27 cellular contexts compared by ENCODE assay signal in the genomic region with DNA sequence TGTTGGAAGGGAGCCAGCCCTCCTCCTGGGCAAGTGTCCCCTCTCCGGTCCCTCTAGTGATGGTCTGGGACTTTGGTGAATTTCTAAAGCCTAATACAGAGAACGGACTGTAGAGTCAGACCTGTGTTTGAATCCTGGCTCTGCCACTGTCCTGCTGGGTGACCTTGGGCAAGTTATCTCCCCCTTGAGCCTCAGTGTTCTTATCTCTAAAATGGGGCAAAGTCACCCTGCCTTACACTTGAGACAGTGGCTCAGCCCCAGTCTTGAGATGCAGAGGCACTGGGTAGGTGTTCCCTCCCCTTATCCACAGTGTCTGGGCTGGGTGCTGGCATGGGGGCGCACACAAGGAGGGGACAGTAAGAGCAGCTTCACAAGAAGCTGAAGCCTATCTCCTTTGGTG.
"Had no signal": no experiment of that assay in that cellular context is flagged by ENCODE, and none has a peak within 500 bp of the region (broad histone marks: within the 10 kb centered on the region; RNA-seq: fewer than 3 reads in every experiment).

No MANE protein-coding gene starts in this region.

- H3K4me1 ChIP-seq: colonic mucosa, gastrocnemius medialis, left lung, lower lobe of right lung had no signal

- ATAC-seq: effector memory CD8-positive, alpha-beta T cell; esophagus mucosa; gastrocnemius medialis; heart right ventricle; left cardiac atrium; left lung; left ventricle myocardium superior; lower lobe of right lung; mucosa of descending colon had no signal

- H3K36me3 ChIP-seq: colonic mucosa, esophagus squamous epithelium, gastrocnemius medialis, left lung, lower lobe of right lung had no signal

- H3K27me3 ChIP-seq: colonic mucosa, esophagus squamous epithelium, gastrocnemius medialis, heart right ventricle, left lung had no signal

- H3K27ac Mint-ChIP-seq: dendritic cell treated with granulocyte-macrophage colony-stimulating factor and Interleukin-4, amounts not matched to agents 40 ng/mL and 50 ng/mL, for 4 days; effector memory CD8-positive, alpha-beta T cell; endodermal cell; mesothelial cell of epicardium had no signal

- H3K36me3 Mint-ChIP-seq: mesothelial cell of epicardium had no signal

- FAIRE-seq: endometrium, islet of Langerhans, keratinocyte had no signal

- H3K4me3 ChIP-seq: colonic mucosa, esophagus squamous epithelium, gastrocnemius medialis, heart right ventricle, left lung, lower lobe of right lung, mucosa of descending colon had no signal

- H3K9me3 Mint-ChIP-seq: dendritic cell treated with granulocyte-macrophage colony-stimulating factor and Interleukin-4, amounts not matched to agents 40 ng/mL and 50 ng/mL, for 4 days; effector memory CD8-positive, alpha-beta T cell; endodermal cell; mesothelial cell of epicardium had no signal

- H3K4me3 Mint-ChIP-seq: dendritic cell treated with granulocyte-macrophage colony-stimulating factor and Interleukin-4, amounts not matched to agents 40 ng/mL and 50 ng/mL, for 4 days; effector memory CD8-positive, alpha-beta T cell; endodermal cell; mesothelial cell of epicardium had no signal

- H3K9me3 ChIP-seq: colonic mucosa, esophagus squamous epithelium, gastrocnemius medialis, heart right ventricle, left lung, lower lobe of right lung, mucosa of descending colon had no signal

- H3K27ac ChIP-seq: colonic mucosa, epithelial cell of prostate, esophagus squamous epithelium, gastrocnemius medialis, heart right ventricle, left lung, lower lobe of right lung had no signal

- H3K27me3 Mint-ChIP-seq: dendritic cell treated with granulocyte-macrophage colony-stimulating factor and Interleukin-4, amounts not matched to agents 40 ng/mL and 50 ng/mL, for 4 days; effector memory CD8-positive, alpha-beta T cell had no signal

- DNase-seq: colonic mucosa; cortex of kidney; effector CD8-positive, alpha-beta T cell; effector memory CD8-positive, alpha-beta T cell; endodermal cell; erythroblast; esophagus squamous epithelium; foreskin fibroblast; foreskin melanocyte; gastrocnemius medialis; glutamatergic neuron; head of caudate nucleus; heart right ventricle; hippocampal formation; left cardiac atrium; left lung; left ventricle myocardium superior; lower lobe of right lung; mesenchymal stem cell; mucosa of descending colon had no signal
